30 cellular contexts compared by ENCODE assay signal in genomic region chrX:5402461-5402860, GRCh38.
"Had no signal": no experiment of that assay in that cellular context is flagged by ENCODE, and none has a peak within 500 bp of the region (broad histone marks: within the 10 kb centered on the region; RNA-seq: fewer than 3 reads in every experiment).

No MANE protein-coding gene starts in this region.

- ATAC-seq: activated CD8-positive, alpha-beta T cell treated with anti-CD3 and anti-CD28 coated beads for 36 hours; activated naive CD8-positive, alpha-beta T cell treated with anti-CD3 and anti-CD28 coated beads, Interleukin-2, amount 50 U/mL, for 24 hours; activated T-cell treated with anti-CD3 and anti-CD28 coated beads, Interleukin-2, amount 50 U/mL, for 4 hours; activated T-cell treated with anti-CD3 and anti-CD28 coated beads, Interleukin-2, amount 50 U/mL, for 72 hours; activated T-helper 17 cell treated with anti-CD3 and anti-CD28 coated beads, Interleukin-2, amount 50 U/mL, for 72 hours had no signal

- H3K9me3 ChIP-seq: ascending aorta had no signal

- H3K4me1 ChIP-seq: ascending aorta had no signal

- DNase-seq: activated B cell treated with CpG ODN at 0.5 μM for 24 hours; activated CD4-positive, alpha-beta memory T cell treated with anti-CD3 and anti-CD28 coated beads for 36 hours; activated CD4-positive, alpha-beta T cell treated with anti-CD3 and anti-CD28 coated beads for 4 hours; activated CD4-positive, alpha-beta T cell treated with anti-CD3 and anti-CD28 coated beads, Interleukin-2, amount 10 ng/mL, durations not matched to agents 24 days and 14 days; activated CD4-positive, alpha-beta T cell treated with anti-CD3 and anti-CD28 coated beads, Interleukin-2, amount 50 U/mL, for 1 hour; activated CD4-positive, alpha-beta T cell treated with anti-CD3 and anti-CD28 coated beads, Interleukin-2, amount 50 U/mL, for 4 hours; activated CD4-positive, CD25-positive, alpha-beta regulatory T cell treated with anti-CD3 and anti-CD28 coated beads, Interleukin-2, amount 50 U/mL, for 72 hours; activated CD8-positive, alpha-beta memory T cell treated with anti-CD3 and anti-CD28 coated beads, Interleukin-2, amount 50 U/mL, for 4 hours; activated CD8-positive, alpha-beta T cell treated with anti-CD3 and anti-CD28 coated beads for 36 hours; activated effector memory CD4-positive, alpha-beta T cell treated with anti-CD3 and anti-CD28 coated beads, Interleukin-2, amount 50 U/mL, for 16 hours; activated gamma-delta T cell treated with Interleukin-2 at 50 U/mL for 16 hours; activated naive CD4-positive, alpha-beta T cell; activated naive CD4-positive, alpha-beta T cell treated with anti-CD3 and anti-CD28 coated beads for 36 hours; activated naive CD8-positive, alpha-beta T cell treated with anti-CD3 and anti-CD28 coated beads, Interleukin-2, amount 10 ng/mL, durations not matched to agents 7 days and 5 days; activated naive CD8-positive, alpha-beta T cell treated with anti-CD3 and anti-CD28 coated beads, Interleukin-2, amount 50 U/mL, for 24 hours; activated T-cell treated with anti-CD3 and anti-CD28 coated beads for 4 hours; activated T-cell treated with anti-CD3 and anti-CD28 coated beads, Interleukin-2, amount 50 U/mL, for 1 hour; activated T-cell treated with anti-CD3 and anti-CD28 coated beads, Interleukin-2, amount 50 U/mL, for 4 hours; activated T-cell treated with anti-CD3 and anti-CD28 coated beads, Interleukin-2, amount 50 U/mL, for 72 hours; amygdala; anterior cingulate cortex; caudate nucleus; cerebellar nuclear complex; T-helper 1 cell; T-helper 2 cell; T-helper 9 cell had no signal

- H3K36me3 ChIP-seq: ascending aorta, cardiac muscle cell had no signal

- H3K27ac ChIP-seq: ascending aorta, cardiac muscle cell, VCaP had no signal

- H3K27me3 ChIP-seq: ascending aorta, cardiac muscle cell had no signal

- H3K4me3 ChIP-seq: ascending aorta, cardiac muscle cell had no signal
